Comparison of ENCODE assay signal across 6 cellular contexts in the genomic region with DNA sequence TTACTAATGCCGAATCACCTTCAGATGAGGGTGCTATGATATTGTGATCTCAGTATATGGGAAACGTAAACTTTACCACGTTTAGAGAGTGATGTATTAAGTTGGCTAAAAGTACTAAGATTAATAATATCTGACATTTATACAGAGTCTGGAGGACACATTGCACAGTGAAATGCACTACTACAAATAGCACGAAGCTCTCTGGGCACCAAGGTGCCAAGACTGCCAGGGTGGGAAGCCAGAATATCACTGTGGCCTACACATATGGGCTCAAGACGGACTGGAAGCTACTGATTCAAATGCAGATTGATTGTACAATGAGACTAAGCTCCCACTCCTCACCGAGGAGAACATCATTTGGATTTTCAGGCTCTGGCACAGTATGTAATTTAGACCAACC.
"Had no signal": no experiment of that assay in that cellular context is flagged by ENCODE, and none has a peak within 500 bp of the region (broad histone marks: within the 10 kb centered on the region; RNA-seq: fewer than 3 reads in every experiment).

No MANE protein-coding gene starts in this region.

- ATAC-seq: K562 had no signal

- H3K27ac ChIP-seq: GM23248 had no signal

- H3K4me3 ChIP-seq: GM23248, K562 had no signal

- DNase-seq: GM23248, GOT3, H9, HCEC 1CT, IMR-90 had no signal
